Comparison of ENCODE assay signal across 19 cellular contexts in genomic region chr7:48938539-48938938, GRCh38. TPM values are rescaled to one million over a fixed set of nuclear protein-coding genes. Genes with fewer than 3 reads are reported as not detected.
DNase-seq lines count a peak whose midpoint lies in the region; ATAC-seq, FAIRE-seq and TF ChIP-seq lines count a peak whose summit lies in the region.
"Had no signal": no experiment of that assay in that cellular context is flagged by ENCODE, and none has a peak within 500 bp of the region (broad histone marks: within the 10 kb centered on the region; RNA-seq: fewer than 3 reads in every experiment).

No MANE protein-coding gene starts in this region.

- ATAC-seq in activated CD4-positive, alpha-beta T cell treated with anti-CD3 and anti-CD28 coated beads for 36 hours: no peak
- no peak for ATAC-seq in HG03025 (IDR thresholded peaks at IDR 0.05; ENCODE audit: low FRiP score, unreplicated experiment)
- ATAC-seq: WTC11 had no signal

- DNase-seq in AG08395 (ENCODE audit: low spot score) (peak; percentile 6), HS-5 (ENCODE audit: low read depth) (peak; percentile 65), bronchial epithelial cell (ENCODE audit: low read depth) (peak; percentile 10), kidney glomerular epithelial cell (lab: John Stamatoyannopoulos, UW) (peak; percentile 60), Kasumi-1 (lab: John Stamatoyannopoulos, UW) (no peak), endothelial cell (ENCODE audit: low spot score) (no peak)
- no peak for DNase-seq in activated CD4-positive, alpha-beta T cell treated with anti-CD3 and anti-CD28 coated beads for 36 hours
- DNase-seq: activated CD8-positive, alpha-beta memory T cell treated with anti-CD3 and anti-CD28 coated beads, Interleukin-2, amount 50 U/mL, for 4 hours; activated naive CD4-positive, alpha-beta T cell treated with anti-CD3 and anti-CD28 coated beads, Interleukin-2, amount 50 U/mL, for 16 hours; erythroblast; NCI-H146; NCI-H524 treated with DMSO at 0.1 percent for 48 hours; OCI-M1; SW 1271 had no signal

- no peaks in the 10 kb centered on the region for H3K9me3 Mint-ChIP-seq in activated CD4-positive, alpha-beta T cell treated with anti-CD3 and anti-CD28 coated beads for 36 hours (ENCODE audit: low read depth)
- H3K9me3 Mint-ChIP-seq in endothelial cell (ENCODE audit: unreplicated experiment): no peaks in the 10 kb centered on the region
- H3K9me3 Mint-ChIP-seq: stimulated activated naive CD8-positive, alpha-beta T cell treated with anti-CD3 and anti-CD28 coated beads, Interleukin-15, Interleukin-2, amounts not matched to agents 100 ng/mL and 50 ng/mL, for 24 hours; WTC11 had no signal

- no peak overlapping the region for H3K4me3 Mint-ChIP-seq in activated CD4-positive, alpha-beta T cell treated with anti-CD3 and anti-CD28 coated beads for 36 hours
- H3K4me3 Mint-ChIP-seq in endothelial cell (ENCODE audit: unreplicated experiment): no peak overlapping the region
- H3K4me3 Mint-ChIP-seq: stimulated activated naive CD8-positive, alpha-beta T cell treated with anti-CD3 and anti-CD28 coated beads, Interleukin-15, Interleukin-2, amounts not matched to agents 100 ng/mL and 50 ng/mL, for 24 hours; WTC11 had no signal

- H3K36me3 ChIP-seq in bronchial epithelial cell (ENCODE audit: control insufficient read depth, insufficient read depth, low read length): no peaks in the 10 kb centered on the region

- no peaks in the 10 kb centered on the region for H3K36me3 Mint-ChIP-seq in activated CD4-positive, alpha-beta T cell treated with anti-CD3 and anti-CD28 coated beads for 36 hours (ENCODE audit: low read depth)
- H3K36me3 Mint-ChIP-seq in endothelial cell (ENCODE audit: low read depth, unreplicated experiment): no peaks in the 10 kb centered on the region
- H3K36me3 Mint-ChIP-seq: WTC11 had no signal

- H3K27me3 Mint-ChIP-seq in activated CD4-positive, alpha-beta T cell treated with anti-CD3 and anti-CD28 coated beads for 36 hours: no peaks in the 10 kb centered on the region
- peaks cover 2% of the 10 kb centered on the region for H3K27me3 Mint-ChIP-seq in endothelial cell (ENCODE audit: unreplicated experiment)
- H3K27me3 Mint-ChIP-seq: stimulated activated naive CD8-positive, alpha-beta T cell treated with anti-CD3 and anti-CD28 coated beads, Interleukin-15, Interleukin-2, amounts not matched to agents 100 ng/mL and 50 ng/mL, for 24 hours had no signal

- no peak overlapping the region for H3K4me3 ChIP-seq in bronchial epithelial cell (ENCODE audit: low read depth, low read length)
- H3K4me3 ChIP-seq: skin epidermis had no signal

- no peak for FAIRE-seq in bronchial epithelial cell (lab: Jason Lieb, UNC)

- TF ChIP-seq CTCF in bronchial epithelial cell (IDR thresholded peaks at IDR 0.05; ENCODE audit: insufficient read depth, low read length, severe bottlenecking): no peak
- no peak for TF ChIP-seq CTCF in endothelial cell (IDR thresholded peaks at IDR 0.05; ENCODE audit: unreplicated experiment)

- H3K4me1 Mint-ChIP-seq in activated CD4-positive, alpha-beta T cell treated with anti-CD3 and anti-CD28 coated beads for 36 hours: no peaks in the 10 kb centered on the region
- H3K4me1 Mint-ChIP-seq in endothelial cell (ENCODE audit: unreplicated experiment): no peaks in the 10 kb centered on the region

- POLR2A ChIA-PET in activated CD4-positive, alpha-beta T cell treated with anti-CD3 and anti-CD28 coated beads for 36 hours (lab: Charles Lee): no interaction called here

- intact Hi-C loops in activated CD4-positive, alpha-beta T cell treated with anti-CD3 and anti-CD28 coated beads for 36 hours (cut with DNase I, micrococcal nuclease): no loop called here

- H3K27me3 ChIP-seq in bronchial epithelial cell (ENCODE audit: control insufficient read depth, insufficient read depth, low read length): no peaks in the 10 kb centered on the region

- CTCF ChIA-PET in activated CD4-positive, alpha-beta T cell treated with anti-CD3 and anti-CD28 coated beads for 36 hours (lab: Charles Lee): no interaction called here

- no peak overlapping the region for H3K27ac Mint-ChIP-seq in activated CD4-positive, alpha-beta T cell treated with anti-CD3 and anti-CD28 coated beads for 36 hours
- H3K27ac Mint-ChIP-seq in endothelial cell (ENCODE audit: unreplicated experiment): no peak overlapping the region
- H3K27ac Mint-ChIP-seq: stimulated activated naive CD8-positive, alpha-beta T cell treated with anti-CD3 and anti-CD28 coated beads, Interleukin-15, Interleukin-2, amounts not matched to agents 100 ng/mL and 50 ng/mL, for 24 hours; WTC11 had no signal

RNA-seq across cellular contexts. Expression of gene CDC14C, which starts 14.2 kb away (rescaled TPM):
- not detected in 2 replicates for total RNA-seq in bronchial epithelial cell
- not detected for total RNA-seq in activated CD4-positive, alpha-beta T cell treated with anti-CD3 and anti-CD28 coated beads for 36 hours
- total RNA-seq in endothelial cell (ENCODE audit: unreplicated experiment): not detected
- total RNA-seq: lung microvascular endothelial cell had no signal

Comparison
In these comparisons a context has a peak if more than half of its experiments do, and no peak if none do; other contexts are left out.
1. DNase-seq: peak in AG08395 (single experiment), HS-5 (single experiment), bronchial epithelial cell (single experiment) and kidney glomerular epithelial cell (single experiment); none in Kasumi-1 (0 of 2), activated CD4-positive, alpha-beta T cell treated with anti-CD3 and anti-CD28 coated beads for 36 hours (single experiment) and endothelial cell (single experiment).